Comparison of ENCODE assay signal across 32 cellular contexts in the genomic region with DNA sequence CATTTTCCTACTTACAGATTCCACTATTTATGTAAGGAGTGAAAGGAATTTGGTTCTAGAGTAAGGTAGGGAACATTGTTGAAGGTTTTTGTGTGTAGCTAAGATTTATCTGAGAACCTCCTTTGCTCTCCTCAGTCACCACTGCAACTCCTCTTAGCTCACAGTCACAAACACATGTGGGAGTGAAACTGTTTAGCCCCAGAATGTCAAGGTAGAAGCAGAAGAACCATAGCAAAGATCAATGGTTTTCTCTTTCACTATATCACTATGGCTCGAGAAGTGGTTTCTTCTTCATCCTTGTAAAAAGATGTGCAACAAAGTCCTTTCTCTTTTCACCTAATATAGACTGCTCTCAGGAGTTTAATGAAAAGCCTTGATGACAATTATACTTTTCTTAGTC. TPM values are rescaled to one million over a fixed set of nuclear protein-coding genes. Genes with fewer than 3 reads are reported as not detected.
DNase-seq lines count a peak whose midpoint lies in the region; ATAC-seq, FAIRE-seq and TF ChIP-seq lines count a peak whose summit lies in the region.
"Had no signal": no experiment of that assay in that cellular context is flagged by ENCODE, and none has a peak within 500 bp of the region (broad histone marks: within the 10 kb centered on the region; RNA-seq: fewer than 3 reads in every experiment).

No MANE protein-coding gene starts in this region.

- TF ChIP-seq CTCF in type B pancreatic cell (conservative IDR thresholded peaks at IDR 0.05) = no peak

- no peaks in the 10 kb centered on the region for H3K27me3 Mint-ChIP-seq in activated T-cell treated with anti-CD3 and anti-CD28 coated beads, Interleukin-2, amount 50 U/mL, for 72 hours (ENCODE audit: low read depth)
- peaks cover 4% of the 10 kb centered on the region for H3K27me3 Mint-ChIP-seq in type B pancreatic cell
- H3K27me3 Mint-ChIP-seq: CD8-positive, alpha-beta memory T cell had no signal

- no peak for TF ChIP-seq POLR2A in GM12892 (IDR thresholded peaks at IDR 0.05; ENCODE audit: low read depth, low read length)

- ATAC-seq in GM19395 (IDR thresholded peaks at IDR 0.05; ENCODE audit: unreplicated experiment) = peak; percentile 72
- ATAC-seq in HG02870 (IDR thresholded peaks at IDR 0.05; ENCODE audit: unreplicated experiment) = peak; percentile 73
- ATAC-seq in HG03432 (IDR thresholded peaks at IDR 0.05; ENCODE audit: unreplicated experiment) = peak; percentile 75
- no peak for ATAC-seq in GM21825 (IDR thresholded peaks at IDR 0.05; ENCODE audit: unreplicated experiment)
- ATAC-seq in activated T-cell treated with anti-CD3 and anti-CD28 coated beads, Interleukin-2, amount 50 U/mL, for 72 hours (replicated peaks in 1 of 2) = no peak
- ATAC-seq: K562 had no signal

- FAIRE-seq in GM12892 (lab: Jason Lieb, UNC) = peak; percentile 84
- FAIRE-seq: GM18507, H1, HTR-8/SVneo, K562 had no signal

- DNase-seq in GM12892 (ENCODE audit: insufficient read length) (no peak), NCI-H1417 (lab: John Stamatoyannopoulos, UW) (no peak), type B pancreatic cell (ENCODE audit: extremely low spot score, unreplicated experiment) (no peak)
- no peak for DNase-seq in activated T-cell treated with anti-CD3 and anti-CD28 coated beads, Interleukin-2, amount 50 U/mL, for 72 hours
- DNase-seq: 8988T; ACHN; BE2C; CD8-positive, alpha-beta memory T cell; DMS79 treated with DMSO at 0.1 percent for 48 hours; GF-D8; HCEC 1CT; Kasumi-1; NCI-H1105; NCI-H146; NCI-H1930; NCI-H2107; NCI-H524; NCI-H774; SHP77; T-helper 1 cell had no signal

- no peaks in the 10 kb centered on the region for H3K36me3 Mint-ChIP-seq in activated T-cell treated with anti-CD3 and anti-CD28 coated beads, Interleukin-2, amount 50 U/mL, for 72 hours (ENCODE audit: insufficient read depth in 2 of 2)
- no peaks in the 10 kb centered on the region for H3K36me3 Mint-ChIP-seq in type B pancreatic cell
- H3K36me3 Mint-ChIP-seq: CD14-positive monocyte; CD8-positive, alpha-beta memory T cell had no signal

- no peaks in the 10 kb centered on the region for H3K4me1 Mint-ChIP-seq in activated T-cell treated with anti-CD3 and anti-CD28 coated beads, Interleukin-2, amount 50 U/mL, for 72 hours (ENCODE audit: low read depth)
- no peaks in the 10 kb centered on the region for H3K4me1 Mint-ChIP-seq in type B pancreatic cell (ENCODE audit: unreplicated experiment)
- H3K4me1 Mint-ChIP-seq: CD14-positive monocyte; CD8-positive, alpha-beta memory T cell had no signal

- H3K4me3 Mint-ChIP-seq in activated T-cell treated with anti-CD3 and anti-CD28 coated beads, Interleukin-2, amount 50 U/mL, for 72 hours = no peak overlapping the region
- H3K4me3 Mint-ChIP-seq in type B pancreatic cell = no peak overlapping the region
- H3K4me3 Mint-ChIP-seq: CD14-positive monocyte; CD8-positive, alpha-beta memory T cell; T-helper 2 cell treated with Interferon-gamma antibody and Interleukin-4, amounts not matched to agents 5 μg/mL and 100 μg/mL, for 36 hours had no signal

- peaks cover 0 to 2% of the 10 kb centered on the region in 2 donors for H3K9me3 Mint-ChIP-seq in activated T-cell treated with anti-CD3 and anti-CD28 coated beads, Interleukin-2, amount 50 U/mL, for 72 hours
- no peaks in the 10 kb centered on the region for H3K9me3 Mint-ChIP-seq in type B pancreatic cell
- H3K9me3 Mint-ChIP-seq: T-helper 2 cell treated with Interferon-gamma antibody and Interleukin-4, amounts not matched to agents 5 μg/mL and 100 μg/mL, for 36 hours had no signal

- no peak overlapping the region for H3K27ac Mint-ChIP-seq in activated T-cell treated with anti-CD3 and anti-CD28 coated beads, Interleukin-2, amount 50 U/mL, for 72 hours
- no peak overlapping the region for H3K27ac Mint-ChIP-seq in type B pancreatic cell
- H3K27ac Mint-ChIP-seq: CD14-positive monocyte; CD8-positive, alpha-beta memory T cell; T-helper 2 cell treated with Interferon-gamma antibody and Interleukin-4, amounts not matched to agents 5 μg/mL and 100 μg/mL, for 36 hours had no signal

RNA-seq across cellular contexts. Expression of gene DEFB112, which starts 6.5 kb away (rescaled TPM):
- polyA plus RNA-seq in GM12892 (2012; ENCODE audit: missing spikeins) = not detected
- total RNA-seq in activated T-cell treated with anti-CD3 and anti-CD28 coated beads, Interleukin-2, amount 50 U/mL, for 72 hours = not detected
- total RNA-seq in type B pancreatic cell (ENCODE audit: low replicate concordance) = not detected in 2 replicates
- total RNA-seq: CD8-positive, alpha-beta memory T cell; H1; K562; M059J; SK-MEL-5 had no signal
- polyA plus RNA-seq: CD14-positive monocyte; CD8-positive, alpha-beta memory T cell; H1; K562 had no signal

RNA-seq across cellular contexts. Expression of gene DEFB110, which starts 34.4 kb away (rescaled TPM):
- not detected for polyA plus RNA-seq in GM12892 (2012; ENCODE audit: missing spikeins)
- not detected for total RNA-seq in activated T-cell treated with anti-CD3 and anti-CD28 coated beads, Interleukin-2, amount 50 U/mL, for 72 hours
- total RNA-seq in type B pancreatic cell (ENCODE audit: low replicate concordance) = not detected in 2 replicates
- total RNA-seq: CD8-positive, alpha-beta memory T cell; H1; K562; M059J; SK-MEL-5 had no signal
- polyA plus RNA-seq: CD14-positive monocyte; CD8-positive, alpha-beta memory T cell; H1; K562 had no signal

Comparison
In these comparisons a context has a peak if more than half of its experiments do, and no peak if none do; other contexts are left out.
1. ATAC-seq: peak in GM19395 (single experiment), HG02870 (single experiment) and HG03432 (single experiment); none in GM21825 (single experiment) and activated T-cell treated with anti-CD3 and anti-CD28 coated beads, Interleukin-2, amount 50 U/mL, for 72 hours (0 of 2).